Comparison of ENCODE assay signal across 1 cellular context in genomic region chr6:39088331-39088730, GRCh38.
TF ChIP-seq lines count a peak whose summit lies in the region.

No MANE protein-coding gene starts in this region.

TF ChIP-seq in K562, 482 proteins besides CTCF, POLR2A, EP300 and RAD21 (continued from another document):
- TF ChIP-seq, protein P1, sequence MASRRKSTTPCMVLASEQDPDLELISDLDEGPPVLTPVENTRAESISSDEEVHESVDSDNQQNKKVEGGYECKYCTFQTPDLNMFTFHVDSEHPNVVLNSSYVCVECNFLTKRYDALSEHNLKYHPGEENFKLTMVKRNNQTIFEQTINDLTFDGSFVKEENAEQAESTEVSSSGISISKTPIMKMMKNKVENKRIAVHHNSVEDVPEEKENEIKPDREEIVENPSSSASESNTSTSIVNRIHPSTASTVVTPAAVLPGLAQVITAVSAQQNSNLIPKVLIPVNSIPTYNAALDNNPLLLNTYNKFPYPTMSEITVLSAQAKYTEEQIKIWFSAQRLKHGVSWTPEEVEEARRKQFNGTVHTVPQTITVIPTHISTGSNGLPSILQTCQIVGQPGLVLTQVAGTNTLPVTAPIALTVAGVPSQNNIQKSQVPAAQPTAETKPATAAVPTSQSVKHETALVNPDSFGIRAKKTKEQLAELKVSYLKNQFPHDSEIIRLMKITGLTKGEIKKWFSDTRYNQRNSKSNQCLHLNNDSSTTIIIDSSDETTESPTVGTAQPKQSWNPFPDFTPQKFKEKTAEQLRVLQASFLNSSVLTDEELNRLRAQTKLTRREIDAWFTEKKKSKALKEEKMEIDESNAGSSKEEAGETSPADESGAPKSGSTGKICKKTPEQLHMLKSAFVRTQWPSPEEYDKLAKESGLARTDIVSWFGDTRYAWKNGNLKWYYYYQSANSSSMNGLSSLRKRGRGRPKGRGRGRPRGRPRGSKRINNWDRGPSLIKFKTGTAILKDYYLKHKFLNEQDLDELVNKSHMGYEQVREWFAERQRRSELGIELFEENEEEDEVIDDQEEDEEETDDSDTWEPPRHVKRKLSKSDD (conservative IDR thresholded peaks at IDR 0.05; ENCODE audit: low read length) = no peak
- no peak for TF ChIP-seq U2AF2 (optimal IDR thresholded peaks at IDR 0.05; ENCODE audit: low read depth, low read length)
- no peak for TF ChIP-seq HMGN3 (IDR thresholded peaks at IDR 0.05; ENCODE audit: borderline replicate concordance, extremely low read depth, insufficient read length, low read depth, low read length)
- TF ChIP-seq HEY1 (CRISPR knock-in tag; IDR thresholded peaks at IDR 0.05; ENCODE audit: borderline replicate concordance) = no peak
- TF ChIP-seq, protein P2, sequence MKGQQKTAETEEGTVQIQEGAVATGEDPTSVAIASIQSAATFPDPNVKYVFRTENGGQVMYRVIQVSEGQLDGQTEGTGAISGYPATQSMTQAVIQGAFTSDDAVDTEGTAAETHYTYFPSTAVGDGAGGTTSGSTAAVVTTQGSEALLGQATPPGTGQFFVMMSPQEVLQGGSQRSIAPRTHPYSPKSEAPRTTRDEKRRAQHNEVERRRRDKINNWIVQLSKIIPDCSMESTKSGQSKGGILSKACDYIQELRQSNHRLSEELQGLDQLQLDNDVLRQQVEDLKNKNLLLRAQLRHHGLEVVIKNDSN (CRISPR knock-in tag; IDR thresholded peaks at IDR 0.05) = no peak
- TF ChIP-seq SIRT6 (IDR thresholded peaks at IDR 0.05; ENCODE audit: low read depth, low read length) = no peak
- no peak for TF ChIP-seq MCM7 (IDR thresholded peaks at IDR 0.05)
- peak; percentile 97 for TF ChIP-seq EHMT2 (IDR thresholded peaks at IDR 0.05)
- TF ChIP-seq SAP30 (IDR thresholded peaks at IDR 0.05; ENCODE audit: borderline replicate concordance, insufficient read depth, low read depth, low read length, poor library complexity, severe bottlenecking) = no peak
- TF ChIP-seq REST (CRISPR knock-in tag; IDR thresholded peaks at IDR 0.05; ENCODE audit: low read depth) = peak; percentile 95
- TF ChIP-seq ZNF584 (CRISPR knock-in tag; IDR thresholded peaks at IDR 0.05; ENCODE audit: low read depth) = no peak
- TF ChIP-seq MYNN (IDR thresholded peaks at IDR 0.05) = no peak
- no peak for TF ChIP-seq MYNN (CRISPR knock-in tag; IDR thresholded peaks at IDR 0.05)
- TF ChIP-seq ZNF184 (CRISPR knock-in tag; IDR thresholded peaks at IDR 0.05) = no peak
- no peak for TF ChIP-seq HNRNPLL (IDR thresholded peaks at IDR 0.05; ENCODE audit: low read depth, low read length, poor library complexity, severe bottlenecking)
- no peak for TF ChIP-seq ZNF668 (CRISPR knock-in tag; IDR thresholded peaks at IDR 0.05)
- TF ChIP-seq EP400 (IDR thresholded peaks at IDR 0.05) = no peak
- no peak for TF ChIP-seq HNRNPK (IDR thresholded peaks at IDR 0.05; ENCODE audit: low read depth, low read length, poor library complexity, severe bottlenecking)
- no peak for TF ChIP-seq SOX6 (IDR thresholded peaks at IDR 0.05)
- 0 out of 2 replicates have a peak, but pooled peaks have one; percentile 40 for TF ChIP-seq DMBX1 (CRISPR knock-in tag; IDR thresholded peaks at IDR 0.05; ENCODE audit: borderline replicate concordance)
- TF ChIP-seq ZNF263 (CRISPR knock-in tag; IDR thresholded peaks at IDR 0.05; ENCODE audit: borderline replicate concordance) = no peak
- no peak for TF ChIP-seq NCOR1 (IDR thresholded peaks at IDR 0.05)
- TF ChIP-seq CGGBP1 (CRISPR knock-in tag; IDR thresholded peaks at IDR 0.05) = no peak
- TF ChIP-seq ELF1 (tag; IDR thresholded peaks at IDR 0.05) = no peak
- no peak for TF ChIP-seq IRF1 (CRISPR knock-in tag; IDR thresholded peaks at IDR 0.05; ENCODE audit: borderline replicate concordance)
- peak; percentile 69; the same call in 1 of the 2 replicates for TF ChIP-seq ZNF766 (CRISPR knock-in tag; conservative IDR thresholded peaks at IDR 0.05)
- no peak for TF ChIP-seq COPS2 (conservative IDR thresholded peaks at IDR 0.05)
- no peak for TF ChIP-seq ZNF324 (CRISPR knock-in tag; IDR thresholded peaks at IDR 0.05)
- TF ChIP-seq NFXL1 (CRISPR knock-in tag; IDR thresholded peaks at IDR 0.05) = no peak
- no peak for TF ChIP-seq ZNF140 (CRISPR knock-in tag; IDR thresholded peaks at IDR 0.05)
